ENCODE assay signal across 10 cellular contexts in the genomic region with DNA sequence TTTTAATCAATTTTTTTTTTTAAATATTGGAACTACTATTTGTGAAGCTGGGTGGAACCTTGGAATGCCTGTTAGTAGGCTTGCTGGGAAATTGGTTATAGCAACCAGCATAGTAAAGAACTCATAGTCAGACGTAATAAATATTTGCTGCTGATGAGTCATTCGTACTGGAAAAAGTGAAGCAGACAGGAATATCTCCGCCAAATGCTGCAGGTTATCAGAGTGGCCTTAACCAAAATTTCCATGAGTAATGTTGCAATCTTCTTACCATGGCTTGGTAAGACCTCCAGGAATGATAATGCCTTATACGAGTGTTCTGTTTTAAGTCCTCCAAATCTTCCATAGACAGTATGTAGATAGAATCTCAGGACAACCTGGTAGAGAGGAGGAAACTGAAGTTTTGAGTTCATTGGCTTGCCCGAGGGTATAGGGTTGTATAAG. TPM values are rescaled to one million over a fixed set of nuclear protein-coding genes. Genes with fewer than 3 reads are reported as not detected.
A peak's percentile ranks its signal among the peaks of the same experiment; 100 is the strongest.
DNase-seq lines count a peak whose midpoint lies in the region; ATAC-seq and TF ChIP-seq lines count a peak whose summit lies in the region.
"Had no signal": no experiment of that assay in that cellular context is flagged by ENCODE, and none has a peak within 500 bp of the region (broad histone marks: within the 10 kb centered on the region; RNA-seq: fewer than 3 reads in every experiment).

No MANE protein-coding gene starts in this region.

- peak overlapping the region in 51 of 59 donors; percentile 16 to 97 (median 74) for H3K27ac ChIP-seq in dorsolateral prefrontal cortex

- in situ Hi-C loops in G401 (cut with HindIII; ENCODE audit: low sequenced_read_pairs): no loop called here

- DNase-seq in AG09309 (ENCODE audit: low read depth) (peak; percentile 90), NCI-H226 (peak; percentile 99), dorsolateral prefrontal cortex (no peak), myocyte (ENCODE audit: low read depth) (peak; percentile 74), SIG-M5 treated with dmso at 0.1 percent for 504 hours (lab: John Stamatoyannopoulos, UW; ENCODE audit: unreplicated experiment) (no peak), NCI-H82 (lab: John Stamatoyannopoulos, UW) (no peak), G401 (ENCODE audit: low spot score) (no peak)
- DNase-seq: activated CD4-positive, alpha-beta T cell treated with anti-CD3 and anti-CD28 coated beads, Interleukin-2, amount 50 U/mL, for 48 hours; naive thymus-derived CD4-positive, alpha-beta T cell had no signal

- intact Hi-C loops in dorsolateral prefrontal cortex (cut with DNase I): loop anchor here in 1 of 2 donors (10.0 kb wide), 1 partner anchor 48 kb away; no protein-coding TSS in a partner anchor

- ATAC-seq in HG03457 (IDR thresholded peaks at IDR 0.05; ENCODE audit: unreplicated experiment): no peak
- ATAC-seq: naive thymus-derived CD4-positive, alpha-beta T cell had no signal

- no peak for TF ChIP-seq CTCF in AG09309 (IDR thresholded peaks at IDR 0.05; ENCODE audit: control insufficient read depth, insufficient read depth, low read depth, low read length, missing control alignments)
- TF ChIP-seq CTCF in dorsolateral prefrontal cortex (IDR thresholded peaks at IDR 0.05 in 54 of 56, conservative IDR thresholded peaks at IDR 0.05 in 2 of 56; ENCODE audit: low read depth in 1 of 56, partially characterized antibody in 56 of 56): no peak

- no peaks in the 10 kb centered on the region for H3K27me3 ChIP-seq in dorsolateral prefrontal cortex

- H3K4me3 ChIP-seq in AG09309 (ENCODE audit: control insufficient read depth, low read depth, low read length) (no peak overlapping the region), dorsolateral prefrontal cortex (peak overlapping the region in 1 of 59 donors; percentile 9)

RNA-seq across cellular contexts. Expression of a gene that starts 34.2 kb away (rescaled TPM):
- total RNA-seq in dorsolateral prefrontal cortex (100 to 1,000 TPM in 119 of 120 experiments, 10 to 100 TPM in 1; 96.2 to 275 (median 181) TPM), myocyte (34.9 and 61.2 TPM in 2 replicates)
- 12.3 TPM for polyA plus RNA-seq in myocyte (2012)
- 1.7 and 3.0 TPM in 2 replicates for total RNA-seq in G401 (2014; rRNA removed; shearing (Covaris generic))

Comparison
In these comparisons a context has a peak if more than half of its experiments do, and no peak if none do; other contexts are left out.
1. DNase-seq: peak in AG09309 (single experiment), NCI-H226 (single experiment) and myocyte (single experiment); none in dorsolateral prefrontal cortex (0 of 10), SIG-M5 treated with dmso at 0.1 percent for 504 hours (single experiment), NCI-H82 (single experiment) and G401 (single experiment).